ENCODE assay signal across 17 cellular contexts in the genomic region with DNA sequence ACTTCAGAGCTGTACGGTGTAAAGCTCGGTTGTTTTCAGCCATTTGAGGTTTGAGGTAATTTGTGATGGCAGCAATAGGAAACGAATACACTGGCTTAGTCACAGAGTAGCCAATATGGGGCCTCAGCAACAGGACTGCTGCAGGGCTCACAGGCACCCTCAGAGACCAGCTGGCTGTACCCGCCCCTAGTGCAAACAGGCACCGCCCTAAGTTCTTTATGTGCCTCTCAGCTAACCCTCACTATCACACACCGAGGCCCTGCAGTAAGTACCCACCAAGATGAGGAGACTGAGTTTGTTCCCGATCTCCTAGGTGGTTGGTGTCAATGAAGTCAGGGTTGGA. TPM values are rescaled to one million over a fixed set of nuclear protein-coding genes. Genes with fewer than 3 reads are reported as not detected.
DNase-seq lines count a peak whose midpoint lies in the region; ATAC-seq, FAIRE-seq and TF ChIP-seq lines count a peak whose summit lies in the region.
"Had no signal": no experiment of that assay in that cellular context is flagged by ENCODE, and none has a peak within 500 bp of the region (broad histone marks: within the 10 kb centered on the region; RNA-seq: fewer than 3 reads in every experiment).

No MANE protein-coding gene starts in this region.

- H3K27me3 ChIP-seq in HUES6 (ENCODE audit: control insufficient read depth, insufficient read depth, low read length) (no peaks in the 10 kb centered on the region), HepG2 (ENCODE audit: control insufficient read depth in 1 of 2, insufficient read depth in 2 of 2, low read length in 2 of 2) (peaks cover 0 to 34% of the 10 kb centered on the region in 2 experiments; a peak in 4 of 5 replicates)
- H3K27me3 ChIP-seq: esophagus muscularis mucosa had no signal

- no TSS peak for BruUV-seq in HepG2 (replicated peaks; lab: Mats Ljungman, UMichigan)

- H3K36me3 Mint-ChIP-seq in WTC11 = peaks cover 3% of the 10 kb centered on the region

- H3K36me3 ChIP-seq in HUES6 (ENCODE audit: control insufficient read depth, insufficient read depth, low read length) = no peaks in the 10 kb centered on the region
- no peaks in the 10 kb centered on the region for H3K36me3 ChIP-seq in HepG2 (replicated peaks in 1 of 2; ENCODE audit: control insufficient read depth in 1 of 2, insufficient read depth in 2 of 2, low read length in 2 of 2)
- H3K36me3 ChIP-seq: esophagus muscularis mucosa had no signal

- H3K4me2 ChIP-seq in HepG2 (ENCODE audit: low read depth, low read length) = no peak overlapping the region

- peak overlapping the region; percentile 45 for H3K9ac ChIP-seq in HUES6 (ENCODE audit: low read length)
- no peak overlapping the region for H3K9ac ChIP-seq in HepG2 (ENCODE audit: insufficient read depth, low read depth, low read length)

- H4K20me1 ChIP-seq in HepG2 (ENCODE audit: insufficient read depth, low read length) = no peaks in the 10 kb centered on the region

- POLR2A ChIA-PET in WTC11 (lab: Charles Lee) = no interaction called here
- POLR2A ChIA-PET in HepG2 (lab: Yijun Ruan, JAX) = interaction anchor here (1.0 to 1.6 kb wide), 3 partner anchors 11 to 73 kb away, joined by 3 to 7 read pairs (median 6); partner anchors contain the start of genes SERPINB1 and SERPINB9

- no peak for FAIRE-seq in HepG2 (lab: Jason Lieb, UNC)

- intact Hi-C loops in HepG2 (cut with micrococcal nuclease; ENCODE audit: unreplicated experiment) = no loop called here

- H3K27me3 Mint-ChIP-seq in WTC11 (ENCODE audit: low read depth) = peaks cover 4% of the 10 kb centered on the region
- H3K27me3 Mint-ChIP-seq: activated CD4-positive, alpha-beta T cell treated with anti-CD3 and anti-CD28 coated beads for 36 hours had no signal

- no peak for TF ChIP-seq POLR2A in HepG2 (IDR thresholded peaks at IDR 0.05; ENCODE audit: insufficient read depth in 1 of 2, low read depth in 2 of 2, low read length in 2 of 2)

- peaks cover 69% of the 10 kb centered on the region for H3K4me1 Mint-ChIP-seq in WTC11

- no peak overlapping the region for H3K4me3 ChIP-seq in HUES6 (ENCODE audit: low read depth, low read length)
- H3K4me3 ChIP-seq in HepG2 (replicated peaks in 1 of 3; ENCODE audit: insufficient read depth in 1 of 3, low read depth in 2 of 3, low read length in 3 of 3) = no peak overlapping the region
- H3K4me3 ChIP-seq: esophagus muscularis mucosa, SK-N-MC had no signal

- peaks cover 49% of the 10 kb centered on the region for H3K4me1 ChIP-seq in HUES6 (ENCODE audit: control insufficient read depth, insufficient read depth, low read length)
- H3K4me1 ChIP-seq in HepG2 (ENCODE audit: insufficient read depth, low read length) = peaks cover 25% of the 10 kb centered on the region

- H2AFZ ChIP-seq in HepG2 (ENCODE audit: low read length) = no peak overlapping the region

- 44% methylated on average over 4 of the region's 7 CpGs for WGBS in HepG2 (ENCODE audit: low lambda C conversion rate)

- no peaks in the 10 kb centered on the region for H3K79me2 ChIP-seq in HepG2 (ENCODE audit: insufficient read depth, low read length)

- DNase-seq in COLO668 (lab: John Stamatoyannopoulos, UW; ENCODE audit: unreplicated experiment) = peak; percentile 38
- DNase-seq in WTC11 (ENCODE audit: low spot score) = no peak
- DNase-seq in HepG2 (ENCODE audit: low spot score) = no peak
- DNase-seq in iPS-NIHi7 (ENCODE audit: extremely low spot score) = no peak
- DNase-seq in HuH-7.5 (ENCODE audit: low spot score) = no peak
- no peak for DNase-seq in KG1 (lab: John Stamatoyannopoulos, UW)
- no peak for DNase-seq in GDM1 (lab: John Stamatoyannopoulos, UW)
- DNase-seq: activated CD4-positive, alpha-beta T cell treated with anti-CD3 and anti-CD28 coated beads for 36 hours; activated gamma-delta T cell treated with Interleukin-2 at 50 U/mL for 16 hours; amniotic stem cell; DMS153; Kasumi-1; retina; T-helper 9 cell had no signal

- no peak overlapping the region for H3K27ac Mint-ChIP-seq in WTC11
- H3K27ac Mint-ChIP-seq: activated CD4-positive, alpha-beta T cell treated with anti-CD3 and anti-CD28 coated beads for 36 hours had no signal

- CTCF ChIA-PET in WTC11 (lab: Charles Lee) = interaction anchor here (0.9 to 3.8 kb wide), 8 partner anchors 17 to 131 kb away, joined by 3 to 26 read pairs (median 6); no protein-coding TSS in a partner anchor
- CTCF ChIA-PET in HepG2 (lab: Yijun Ruan, JAX; ENCODE audit: low intra/inter-chr PET ratio, low total read pairs) = interaction anchor here (3.7 kb wide), 1 partner anchor 68 kb away, joined by 39 read pairs; no protein-coding TSS in a partner anchor

- no peak for TF ChIP-seq CTCF in WTC11 (IDR thresholded peaks at IDR 0.05)
- no peak for TF ChIP-seq CTCF in HepG2 (CRISPR knock-in tag; IDR thresholded peaks at IDR 0.05)

- no peak overlapping the region for H3K27ac ChIP-seq in HUES6 (ENCODE audit: low read depth, low read length)
- H3K27ac ChIP-seq in HepG2 (ENCODE audit: extremely low read length, insufficient read depth, low read length) = no peak overlapping the region
- H3K27ac ChIP-seq: esophagus muscularis mucosa, SK-N-MC had no signal

- peaks cover 3% of the 10 kb centered on the region for H3K9me3 Mint-ChIP-seq in WTC11

- TF ChIP-seq EP300 in HepG2 (IDR thresholded peaks at IDR 0.05; ENCODE audit: low read depth in 2 of 2, low read length in 2 of 2) (no peak), HepG2 (CRISPR knock-in tag; IDR thresholded peaks at IDR 0.05; ENCODE audit: borderline replicate concordance) (no peak)

- peak; percentile 12; the same call in 1 of the 2 replicates for ATAC-seq in WTC11
- ATAC-seq in HepG2 = peak; percentile 15; the same call in 1 of the 3 replicates
- ATAC-seq: activated CD4-positive, alpha-beta T cell treated with anti-CD3 and anti-CD28 coated beads for 36 hours had no signal

- no peak for TF ChIP-seq RAD21 in HepG2 (CRISPR knock-in tag; IDR thresholded peaks at IDR 0.05)

- H3K4me3 Mint-ChIP-seq in WTC11 = no peak overlapping the region
- H3K4me3 Mint-ChIP-seq: activated CD4-positive, alpha-beta T cell treated with anti-CD3 and anti-CD28 coated beads for 36 hours had no signal

- H3K9me3 ChIP-seq in HUES6 (ENCODE audit: control insufficient read depth, insufficient read depth, low read depth, low read length) (0 out of 2 replicates have a peak, but pooled peaks cover 2% of the 10 kb centered on the region), HepG2 (ENCODE audit: low read length) (no peaks in the 10 kb centered on the region)
- H3K9me3 ChIP-seq: esophagus muscularis mucosa had no signal

- in situ Hi-C loops in HepG2 (cut with HindIII; ENCODE audit: extremely low pct_ligation_motif_present, low pct_unique_long_range_greater_than_20kb) = loop anchor here (5.0 kb wide), 2 partner anchors 72 to 122 kb away; partner anchors contain the start of gene SERPINB1

TF ChIP-seq in HepG2, 621 proteins besides CTCF, POLR2A, EP300 and RAD21 (continues in another document):
- no peak for TF ChIP-seq KMT2B (CRISPR knock-in tag; IDR thresholded peaks at IDR 0.05)

RNA-seq across cellular contexts. Expression of gene SERPINB9, which starts 11.2 kb away (rescaled TPM):
- 39.5 to 43.7 TPM (median 41.6 TPM) in 3 replicates for total RNA-seq in WTC11 (2021)
- 7.2 and 9.8 TPM in 2 replicates for total RNA-seq in HepG2 (2016; rRNA removed; fragmentation: Illumina TruSeq; extraction: Trizol)
- total RNA-seq in HepG2 (2016; cell fraction: cytosol; rRNA removed; fragmentation: Illumina TruSeq; extraction: Trizol; ENCODE audit: low read depth) = 0.61 and 0.71 TPM in 2 replicates
- 7.0 and 8.5 TPM in 2 replicates for total RNA-seq in HepG2 (2016; cell fraction: insoluble cytoplasmic fraction; rRNA removed; fragmentation: Illumina TruSeq; extraction: Trizol)
- 2.7 and 2.9 TPM in 2 replicates for total RNA-seq in HepG2 (2016; cell fraction: membrane; rRNA removed; fragmentation: Illumina TruSeq; extraction: Trizol)
- total RNA-seq in HepG2 (2016; cell fraction: nucleus; rRNA removed; fragmentation: Illumina TruSeq; extraction: Trizol) = 2.9 and 4.3 TPM in 2 replicates
- 32.5 and 36.7 TPM in 2 replicates for polyA plus RNA-seq in HepG2 (2011; rRNA removed)
- polyA plus RNA-seq in HepG2 (2011; cell fraction: cytosol; rRNA removed) = 23.5 and 30.7 TPM in 2 replicates
- 9.8 and 12.8 TPM in 2 replicates for polyA plus RNA-seq in HepG2 (2011; cell fraction: nucleus; rRNA removed)
- polyA plus RNA-seq in HepG2 (2012) = 6.6 and 9.0 TPM in 2 replicates
- 0.33 and 0.35 TPM in 2 replicates for polyA plus RNA-seq in HepG2 (2016; cell fraction: cytosol; fragmentation: Illumina TruSeq; extraction: Trizol; ENCODE audit: low read depth)
- 8.7 and 10.9 TPM in 2 replicates for polyA plus RNA-seq in HepG2 (2016; cell fraction: insoluble cytoplasmic fraction; fragmentation: Illumina TruSeq; extraction: Trizol; ENCODE audit: low read depth)
- 1.5 and 1.6 TPM in 2 replicates for polyA plus RNA-seq in HepG2 (2016; cell fraction: membrane; fragmentation: Illumina TruSeq; extraction: Trizol; ENCODE audit: low read depth)
- polyA plus RNA-seq in HepG2 (2016; cell fraction: nucleus; fragmentation: Illumina TruSeq; extraction: Trizol; ENCODE audit: insufficient read depth, low read depth) = 5.0 and 5.4 TPM in 2 replicates
- 0.21 and 49.0 TPM in 2 replicates for polyA minus RNA-seq in HepG2 (2011; rRNA and poly(A)+ RNA removed; ENCODE audit: low replicate concordance)
- 29.2 and 32.6 TPM in 2 replicates for polyA minus RNA-seq in HepG2 (2011; cell fraction: cytosol; rRNA and poly(A)+ RNA removed)
- polyA minus RNA-seq in HepG2 (2011; cell fraction: nucleus; rRNA and poly(A)+ RNA removed) = 13.3 and 18.3 TPM in 2 replicates

RNA-seq across cellular contexts. Expression of gene SERPINB6, which starts 57.1 kb away (rescaled TPM):
- total RNA-seq in WTC11 (2021) (28.0 to 33.7 TPM (median 32.9 TPM) in 3 replicates), HepG2 (2016; rRNA removed; fragmentation: Illumina TruSeq; extraction: Trizol) (38.2 and 44.8 TPM in 2 replicates)
- total RNA-seq in HepG2 (2016; cell fraction: cytosol; rRNA removed; fragmentation: Illumina TruSeq; extraction: Trizol; ENCODE audit: low read depth) = 16.6 and 17.4 TPM in 2 replicates
- 38.2 and 41.7 TPM in 2 replicates for total RNA-seq in HepG2 (2016; cell fraction: insoluble cytoplasmic fraction; rRNA removed; fragmentation: Illumina TruSeq; extraction: Trizol)
- total RNA-seq in HepG2 (2016; cell fraction: membrane; rRNA removed; fragmentation: Illumina TruSeq; extraction: Trizol) = 24.5 and 25.6 TPM in 2 replicates
- 23.7 and 24.1 TPM in 2 replicates for total RNA-seq in HepG2 (2016; cell fraction: nucleus; rRNA removed; fragmentation: Illumina TruSeq; extraction: Trizol)
- 61.3 and 63.6 TPM in 2 replicates for polyA plus RNA-seq in HepG2 (2011; rRNA removed)
- 64.8 and 79.1 TPM in 2 replicates for polyA plus RNA-seq in HepG2 (2011; cell fraction: cytosol; rRNA removed)
- polyA plus RNA-seq in HepG2 (2011; cell fraction: nucleus; rRNA removed) = 72.8 and 85.1 TPM in 2 replicates
- 43.2 and 44.3 TPM in 2 replicates for polyA plus RNA-seq in HepG2 (2012)
- polyA plus RNA-seq in HepG2 (2016; cell fraction: cytosol; fragmentation: Illumina TruSeq; extraction: Trizol; ENCODE audit: low read depth) = 22.2 and 23.2 TPM in 2 replicates
- polyA plus RNA-seq in HepG2 (2016; cell fraction: insoluble cytoplasmic fraction; fragmentation: Illumina TruSeq; extraction: Trizol; ENCODE audit: low read depth) = 57.5 and 58.5 TPM in 2 replicates
- 27.2 and 27.5 TPM in 2 replicates for polyA plus RNA-seq in HepG2 (2016; cell fraction: membrane; fragmentation: Illumina TruSeq; extraction: Trizol; ENCODE audit: low read depth)
- 53.5 and 56.5 TPM in 2 replicates for polyA plus RNA-seq in HepG2 (2016; cell fraction: nucleus; fragmentation: Illumina TruSeq; extraction: Trizol; ENCODE audit: insufficient read depth, low read depth)
- polyA minus RNA-seq in HepG2 (2011; rRNA and poly(A)+ RNA removed; ENCODE audit: low replicate concordance) = 58.5 and 190 TPM in 2 replicates
- polyA minus RNA-seq in HepG2 (2011; cell fraction: cytosol; rRNA and poly(A)+ RNA removed) = 36.4 and 38.5 TPM in 2 replicates
- polyA minus RNA-seq in HepG2 (2011; cell fraction: nucleus; rRNA and poly(A)+ RNA removed) = 45.4 and 45.6 TPM in 2 replicates
